In genomic region chr2:37852585-37853014, GRCh38 we compare ENCODE assay signal across 22 cellular contexts.
DNase-seq lines count a peak whose midpoint lies in the region; ATAC-seq lines count a peak whose summit lies in the region.
"Had no signal": no experiment of that assay in that cellular context is flagged by ENCODE, and none has a peak within 500 bp of the region (broad histone marks: within the 10 kb centered on the region; RNA-seq: fewer than 3 reads in every experiment).

No MANE protein-coding gene starts in this region.

- in situ Hi-C loops in GM23248 (cut with MboI), result no loop called here

- H3K27ac ChIP-seq in GM23248, result no peak overlapping the region
- no peak overlapping the region for H3K27ac ChIP-seq in substantia nigra (ENCODE audit: low read depth, low read length, poor library complexity, severe bottlenecking)
- H3K27ac ChIP-seq: SJSA1 had no signal

- peaks cover 59% of the 10 kb centered on the region for H3K4me1 Mint-ChIP-seq in activated T-cell treated with anti-CD3 and anti-CD28 coated beads, Interleukin-2, amount 50 U/mL, for 24 hours (ENCODE audit: low read depth)
- peaks cover 58% of the 10 kb centered on the region for H3K4me1 Mint-ChIP-seq in dendritic cell treated with granulocyte-macrophage colony-stimulating factor and Interleukin-4, amounts not matched to agents 40 ng/mL and 50 ng/mL, for 4 days (ENCODE audit: low read depth)
- peaks cover 34% of the 10 kb centered on the region for H3K4me1 Mint-ChIP-seq in stimulated activated memory B cell treated with anti-CD40 and anti-IgM and Interleukin-4, amounts not matched to agents 10 μg/mL and 1 μg/mL and 100 μg/mL, for 72 hours
- H3K4me1 Mint-ChIP-seq: brain, neural crest cell had no signal

- WGBS in GM23248 (ENCODE audit: low coverage in 1 of 2, low lambda C conversion rate in 2 of 2, missing lambda C conversion rate in 2 of 2), 2 experiments, result 83 to 89% methylated on average over 1 of the region's 1 CpG

- H3K79me2 ChIP-seq in GM23248 (ENCODE audit: insufficient read depth), result no peaks in the 10 kb centered on the region

- DNase-seq in activated T-cell treated with anti-CD3 and anti-CD28 coated beads, Interleukin-2, amount 50 U/mL, for 24 hours, result no peak
- DNase-seq in activated T-cell treated with anti-CD3 and anti-CD28 coated beads, Interleukin-2, amount 50 U/mL, for 1 hour, result no peak
- DNase-seq in GM23248 (no peak), AG08395 (ENCODE audit: low spot score) (no peak), substantia nigra (lab: John Stamatoyannopoulos, UW) (no peak)
- DNase-seq: activated effector memory CD4-positive, alpha-beta T cell treated with anti-CD3 and anti-CD28 coated beads, Interleukin-2, amount 50 U/mL, for 16 hours; activated T-cell treated with anti-CD3 and anti-CD28 coated beads for 4 hours; mucosa of descending colon; NCI-H1092; NCI-H187; NCI-H2171 treated with DMSO at 0.1 percent for 48 hours; NCI-H526; stimulated activated CD4-positive, alpha-beta T cell treated with anti-CD3 and anti-CD28 coated beads, Interleukin-2, amount 100 ng/mL, for 48 hours had no signal

- no peaks in the 10 kb centered on the region for H3K27me3 ChIP-seq in GM23248 (replicated peaks; ENCODE audit: insufficient read depth)
- H3K27me3 ChIP-seq: right atrium auricular region, SJSA1 had no signal

- peaks cover 13% of the 10 kb centered on the region for H3K4me1 ChIP-seq in GM23248 (ENCODE audit: insufficient read depth)

- H3K4me3 ChIP-seq in GM23248, result no peak overlapping the region
- H3K4me3 ChIP-seq: lung, mucosa of descending colon, right atrium auricular region, SJSA1 had no signal

- peak overlapping the region; percentile 93 for H3K27ac Mint-ChIP-seq in activated T-cell treated with anti-CD3 and anti-CD28 coated beads, Interleukin-2, amount 50 U/mL, for 24 hours
- peak overlapping the region; percentile 30 for H3K27ac Mint-ChIP-seq in dendritic cell treated with granulocyte-macrophage colony-stimulating factor and Interleukin-4, amounts not matched to agents 40 ng/mL and 50 ng/mL, for 4 days
- peak overlapping the region; percentile 90 for H3K27ac Mint-ChIP-seq in stimulated activated memory B cell treated with anti-CD40 and anti-IgM and Interleukin-4, amounts not matched to agents 10 μg/mL and 1 μg/mL and 100 μg/mL, for 72 hours
- H3K27ac Mint-ChIP-seq: brain had no signal

- no peaks in the 10 kb centered on the region for H4K20me1 ChIP-seq in GM23248 (ENCODE audit: insufficient read depth)

- intact Hi-C loops in dendritic cell treated with granulocyte-macrophage colony-stimulating factor and Interleukin-4, amounts not matched to agents 40 ng/mL and 50 ng/mL, for 4 days (cut with micrococcal nuclease), result no loop called here

- no peak overlapping the region for H2AFZ ChIP-seq in GM23248

- H3K9me3 ChIP-seq in GM23248 (ENCODE audit: low read depth), result no peaks in the 10 kb centered on the region
- H3K9me3 ChIP-seq: mucosa of descending colon, right atrium auricular region, SJSA1 had no signal

- no peaks in the 10 kb centered on the region for H3K36me3 Mint-ChIP-seq in activated T-cell treated with anti-CD3 and anti-CD28 coated beads, Interleukin-2, amount 50 U/mL, for 24 hours (ENCODE audit: low read depth)
- H3K36me3 Mint-ChIP-seq in dendritic cell treated with granulocyte-macrophage colony-stimulating factor and Interleukin-4, amounts not matched to agents 40 ng/mL and 50 ng/mL, for 4 days (ENCODE audit: low read depth), result no peaks in the 10 kb centered on the region
- H3K36me3 Mint-ChIP-seq in stimulated activated memory B cell treated with anti-CD40 and anti-IgM and Interleukin-4, amounts not matched to agents 10 μg/mL and 1 μg/mL and 100 μg/mL, for 72 hours, result no peaks in the 10 kb centered on the region
- H3K36me3 Mint-ChIP-seq: brain; CD4-positive, alpha-beta memory T cell had no signal

- no peak overlapping the region for H3K4me3 Mint-ChIP-seq in activated T-cell treated with anti-CD3 and anti-CD28 coated beads, Interleukin-2, amount 50 U/mL, for 24 hours
- no peak overlapping the region for H3K4me3 Mint-ChIP-seq in dendritic cell treated with granulocyte-macrophage colony-stimulating factor and Interleukin-4, amounts not matched to agents 40 ng/mL and 50 ng/mL, for 4 days
- H3K4me3 Mint-ChIP-seq in stimulated activated memory B cell treated with anti-CD40 and anti-IgM and Interleukin-4, amounts not matched to agents 10 μg/mL and 1 μg/mL and 100 μg/mL, for 72 hours, result no peak overlapping the region
- H3K4me3 Mint-ChIP-seq: brain, neural crest cell had no signal

- H3K9me2 ChIP-seq in GM23248 (ENCODE audit: insufficient read depth), result no peaks in the 10 kb centered on the region

- H3K9ac ChIP-seq in GM23248, result no peak overlapping the region

- peak; percentile 3 for ATAC-seq in GM19351 (IDR thresholded peaks at IDR 0.05; ENCODE audit: unreplicated experiment)
- ATAC-seq in stimulated activated memory B cell treated with anti-CD40 and anti-IgM and Interleukin-4, amounts not matched to agents 10 μg/mL and 1 μg/mL and 100 μg/mL, for 72 hours, result no peak
- ATAC-seq: mucosa of descending colon had no signal

- H3K27me3 Mint-ChIP-seq in activated T-cell treated with anti-CD3 and anti-CD28 coated beads, Interleukin-2, amount 50 U/mL, for 24 hours, result peaks cover 4% of the 10 kb centered on the region
- H3K27me3 Mint-ChIP-seq in dendritic cell treated with granulocyte-macrophage colony-stimulating factor and Interleukin-4, amounts not matched to agents 40 ng/mL and 50 ng/mL, for 4 days, result peaks cover 15% of the 10 kb centered on the region
- H3K27me3 Mint-ChIP-seq in stimulated activated memory B cell treated with anti-CD40 and anti-IgM and Interleukin-4, amounts not matched to agents 10 μg/mL and 1 μg/mL and 100 μg/mL, for 72 hours, result no peaks in the 10 kb centered on the region
- H3K27me3 Mint-ChIP-seq: brain; CD4-positive, alpha-beta memory T cell had no signal

- no peaks in the 10 kb centered on the region for H3K36me3 ChIP-seq in GM23248 (ENCODE audit: low read depth)
- H3K36me3 ChIP-seq: right atrium auricular region, SJSA1 had no signal

- H3F3A ChIP-seq in GM23248 (ENCODE audit: insufficient read depth), result no peaks in the 10 kb centered on the region

- H3K9me3 Mint-ChIP-seq in activated T-cell treated with anti-CD3 and anti-CD28 coated beads, Interleukin-2, amount 50 U/mL, for 24 hours, result peaks cover 6% of the 10 kb centered on the region
- no peaks in the 10 kb centered on the region for H3K9me3 Mint-ChIP-seq in dendritic cell treated with granulocyte-macrophage colony-stimulating factor and Interleukin-4, amounts not matched to agents 40 ng/mL and 50 ng/mL, for 4 days
- no peaks in the 10 kb centered on the region for H3K9me3 Mint-ChIP-seq in stimulated activated memory B cell treated with anti-CD40 and anti-IgM and Interleukin-4, amounts not matched to agents 10 μg/mL and 1 μg/mL and 100 μg/mL, for 72 hours
- H3K9me3 Mint-ChIP-seq: CD4-positive, alpha-beta memory T cell; neural crest cell had no signal

- H3K4me2 ChIP-seq in GM23248 (ENCODE audit: unreplicated experiment), result no peak overlapping the region

Comparison
In these comparisons a context has a peak if more than half of its experiments do, and no peak if none do; other contexts are left out.
1. H3K27ac Mint-ChIP-seq: peak in every context shown above with its lines; median percentile 93 in activated T-cell treated with anti-CD3 and anti-CD28 coated beads, Interleukin-2, amount 50 U/mL, for 24 hours; 90 in stimulated activated memory B cell treated with anti-CD40 and anti-IgM and Interleukin-4, amounts not matched to agents 10 μg/mL and 1 μg/mL and 100 μg/mL, for 72 hours; 30 in dendritic cell treated with granulocyte-macrophage colony-stimulating factor and Interleukin-4, amounts not matched to agents 40 ng/mL and 50 ng/mL, for 4 days.